Comparison of ENCODE assay signal across 8 cellular contexts in genomic region chr1:155209373-155209721, GRCh38. TPM values are rescaled to one million over a fixed set of nuclear protein-coding genes. Genes with fewer than 3 reads are reported as not detected.
A peak's percentile ranks its signal among the peaks of the same experiment; 100 is the strongest.
DNase-seq lines count a peak whose midpoint lies in the region; ATAC-seq and TF ChIP-seq lines count a peak whose summit lies in the region.

No MANE protein-coding gene starts in this region.

- DNase-seq in CD4-positive, alpha-beta memory T cell: no peak
- DNase-seq in OCI-M1 (lab: John Stamatoyannopoulos, UW) (peak; percentile 67), endodermal cell (no peak), dedifferentiated amniotic fluid mesenchymal stem cell (ENCODE audit: extremely low spot score) (no peak), NCI-H2171 (lab: John Stamatoyannopoulos, UW) (no peak), GM19240 (ENCODE audit: insufficient read length, low spot score) (no peak)

- TF ChIP-seq CTCF in endodermal cell (conservative IDR thresholded peaks at IDR 0.05) (no peak), neutrophil (IDR thresholded peaks at IDR 0.05) (no peak)

- H3K4me1 Mint-ChIP-seq in CD4-positive, alpha-beta memory T cell: peaks cover 17 to 29% (median 24%) of the 10 kb centered on the region in 4 donors
- H3K4me1 Mint-ChIP-seq in endodermal cell: peaks cover 24% of the 10 kb centered on the region

- WGBS in endodermal cell (ENCODE audit: insufficient coverage in 1 of 2, insufficient read length in 1 of 2), 2 experiments: 6 to 7% methylated on average over 7 to 9 of the region's 9 CpGs

- intact Hi-C loops in CD4-positive, alpha-beta memory T cell (cut with micrococcal nuclease): loop anchor here (5.0 kb wide), 2 partner anchors 33 to 37 kb away; partner anchors contain the start of genes KRTCAP2 and TRIM46

- H3K27me3 ChIP-seq in CD4-positive, alpha-beta memory T cell (ENCODE audit: insufficient read depth, low read length): no peaks in the 10 kb centered on the region
- H3K27me3 ChIP-seq in endodermal cell (ENCODE audit: control insufficient read depth, insufficient read depth, low read length, poor library complexity, severe bottlenecking) (no peaks in the 10 kb centered on the region), neutrophil (no peaks in the 10 kb centered on the region)

- CTCF ChIA-PET in CD4-positive, alpha-beta memory T cell (lab: Charles Lee; ENCODE audit: partially characterized antibody): interaction anchor here (1.1 to 5.6 kb wide), 4 partner anchors 9 to 41 kb away, joined by 3 to 106 read pairs (median 32); no protein-coding TSS in a partner anchor

- no peak for ATAC-seq in GM19455 (IDR thresholded peaks at IDR 0.05; ENCODE audit: unreplicated experiment)

- H3K4me1 ChIP-seq in CD4-positive, alpha-beta memory T cell (ENCODE audit: insufficient read depth, low read length): peaks cover 29% of the 10 kb centered on the region
- H3K4me1 ChIP-seq in endodermal cell (ENCODE audit: control insufficient read depth, insufficient read depth, low read length) (peaks cover 5% of the 10 kb centered on the region), neutrophil (ENCODE audit: control insufficient read depth in 1 of 2, insufficient read depth in 1 of 2, low read depth in 1 of 2, low read length in 1 of 2) (peaks cover 57 to 58% of the 10 kb centered on the region in 2 experiments)

- H3K36me3 ChIP-seq in CD4-positive, alpha-beta memory T cell (ENCODE audit: insufficient read depth, low read length): peaks cover 7% of the 10 kb centered on the region
- H3K36me3 ChIP-seq in endodermal cell (ENCODE audit: control insufficient read depth, insufficient read depth, low read length): peaks cover 9% of the 10 kb centered on the region
- peaks cover 14% of the 10 kb centered on the region for H3K36me3 ChIP-seq in neutrophil

- peaks cover 11 to 15% of the 10 kb centered on the region in 2 donors for H3K36me3 Mint-ChIP-seq in CD4-positive, alpha-beta memory T cell
- H3K36me3 Mint-ChIP-seq in endodermal cell (ENCODE audit: low read depth): peaks cover 9% of the 10 kb centered on the region

- peak overlapping the region; percentile 86 to 90 (median 89) for H3K4me3 Mint-ChIP-seq in CD4-positive, alpha-beta memory T cell
- peak overlapping the region; percentile 89 for H3K4me3 Mint-ChIP-seq in endodermal cell

- peak overlapping the region; percentile 100 for H3K27ac ChIP-seq in CD4-positive, alpha-beta memory T cell (ENCODE audit: low read depth, low read length)
- H3K27ac ChIP-seq in endodermal cell (ENCODE audit: low read depth, low read length) (peak overlapping the region; percentile 99), neutrophil (peak overlapping the region; percentile 99)

- peak overlapping the region; percentile 99 for H3K9ac ChIP-seq in endodermal cell (ENCODE audit: extremely low read depth, low read length, poor library complexity, severe bottlenecking)

- peak overlapping the region; percentile 92 to 98 (median 98) for H3K27ac Mint-ChIP-seq in CD4-positive, alpha-beta memory T cell
- H3K27ac Mint-ChIP-seq in endodermal cell: peak overlapping the region; percentile 95

- H3K9me3 ChIP-seq in CD4-positive, alpha-beta memory T cell (ENCODE audit: control insufficient read depth in 1 of 2, low read length in 2 of 2): no peaks in the 10 kb centered on the region
- H3K9me3 ChIP-seq in endodermal cell (ENCODE audit: control insufficient read depth, low read length): no peaks in the 10 kb centered on the region
- H3K9me3 ChIP-seq in neutrophil: no peaks in the 10 kb centered on the region

- no peaks in the 10 kb centered on the region for H3K27me3 Mint-ChIP-seq in CD4-positive, alpha-beta memory T cell
- H3K27me3 Mint-ChIP-seq in endodermal cell (ENCODE audit: insufficient read depth): peaks cover 1% of the 10 kb centered on the region

- no peaks in the 10 kb centered on the region for H3K9me3 Mint-ChIP-seq in CD4-positive, alpha-beta memory T cell
- H3K9me3 Mint-ChIP-seq in endodermal cell: no peaks in the 10 kb centered on the region

- peak overlapping the region; percentile 68 to 100 for H3K4me3 ChIP-seq in CD4-positive, alpha-beta memory T cell (ENCODE audit: low read length in 2 of 2)
- H3K4me3 ChIP-seq in endodermal cell (ENCODE audit: low read length): peak overlapping the region; percentile 93
- peak overlapping the region; percentile 74 to 87 for H3K4me3 ChIP-seq in neutrophil (ENCODE audit: low read depth in 1 of 2, low read length in 1 of 2)

- POLR2A ChIA-PET in CD4-positive, alpha-beta memory T cell (lab: Charles Lee; ENCODE audit: partially characterized antibody): interaction anchor here (0.6 to 4.4 kb wide), 13 partner anchors 10 to 764 kb away, joined by 3 to 89 read pairs (median 6); partner anchors contain the start of genes CLK2, KRTCAP2, PMVK and TRIM46

RNA-seq across cellular contexts. Expression of gene MTX1, which starts 0.9 kb away (rescaled TPM):
- total RNA-seq in CD4-positive, alpha-beta memory T cell: 10 to 100 TPM; 17.7 to 18.2 TPM
- 10 to 100 TPM; 42.5 to 65.5 TPM for polyA plus RNA-seq in CD4-positive, alpha-beta memory T cell
- total RNA-seq in endodermal cell: 10 to 100 TPM; 47.3 to 63.2 TPM
- polyA plus RNA-seq in endodermal cell (2013, experiment 1 of 2): 43.6 TPM
- polyA plus RNA-seq in endodermal cell (2013, experiment 2 of 2): 43.3 TPM

RNA-seq across cellular contexts. Expression of gene THBS3, which starts 1.6 kb away (rescaled TPM):
- 10 to 100 TPM; 30.9 to 33.5 TPM for total RNA-seq in CD4-positive, alpha-beta memory T cell
- 1 to 10 TPM; 6.1 to 6.7 TPM for polyA plus RNA-seq in CD4-positive, alpha-beta memory T cell
- total RNA-seq in endodermal cell: 10 to 100 TPM; 17.6 to 27.9 TPM
- polyA plus RNA-seq in endodermal cell (2013, experiment 1 of 2): 80.6 TPM
- polyA plus RNA-seq in endodermal cell (2013, experiment 2 of 2): 67.8 TPM

RNA-seq across cellular contexts. Expression of gene TRIM46, which starts 35.7 kb away (rescaled TPM):
- total RNA-seq in CD4-positive, alpha-beta memory T cell: 1 to 10 TPM; 8.4 to 8.5 TPM
- polyA plus RNA-seq in CD4-positive, alpha-beta memory T cell: 1 to 10 TPM; 1.6 to 3.6 TPM
- total RNA-seq in endodermal cell: 1 to 10 TPM; 5.1 to 7.1 TPM
- 9.8 TPM for polyA plus RNA-seq in endodermal cell (2013, experiment 1 of 2)
- polyA plus RNA-seq in endodermal cell (2013, experiment 2 of 2): 9.5 TPM

RNA-seq across cellular contexts. Expression of gene KRTCAP2, which starts 36.2 kb away (rescaled TPM):
- total RNA-seq in CD4-positive, alpha-beta memory T cell: 100 to 1,000 TPM; 173 to 180 TPM
- 100 to 1,000 TPM; 469 to 488 TPM for polyA plus RNA-seq in CD4-positive, alpha-beta memory T cell
- total RNA-seq in endodermal cell: 100 to 1,000 TPM; 143 to 152 TPM
- polyA plus RNA-seq in endodermal cell (2013, experiment 1 of 2): 161 TPM
- polyA plus RNA-seq in endodermal cell (2013, experiment 2 of 2): 154 TPM

RNA-seq across cellular contexts. Expression of gene ENTREP3, which starts 45.9 kb away (rescaled TPM):
- total RNA-seq in CD4-positive, alpha-beta memory T cell: 10 to 100 TPM; 10.5 to 12.2 TPM
- polyA plus RNA-seq in CD4-positive, alpha-beta memory T cell: 1 to 10 TPM in 1 of 2 donors, under 1 TPM in 1; 0.50 to 1.8 TPM
- total RNA-seq in endodermal cell: 10 to 100 TPM; 49.5 to 65.9 TPM
- polyA plus RNA-seq in endodermal cell (2013, experiment 1 of 2): 57.2 TPM
- polyA plus RNA-seq in endodermal cell (2013, experiment 2 of 2): 49.2 TPM
